Comparison of ENCODE assay signal across 24 cellular contexts in genomic region chr2:85251070-85251616, GRCh38.
"Had no signal": no experiment of that assay in that cellular context is flagged by ENCODE, and none has a peak within 500 bp of the region (broad histone marks: within the 10 kb centered on the region; RNA-seq: fewer than 3 reads in every experiment).

No MANE protein-coding gene starts in this region.

- H3K27me3 Mint-ChIP-seq: activated naive CD8-positive, alpha-beta T cell; naive B cell had no signal

- DNase-seq: activated CD4-positive, alpha-beta T cell treated with anti-CD3 and anti-CD28 coated beads, Interleukin-2, amount 10 ng/mL, durations not matched to agents 24 days and 14 days; activated CD4-positive, CD25-positive, alpha-beta regulatory T cell; activated CD8-positive, alpha-beta memory T cell treated with anti-CD3 and anti-CD28 coated beads, Interleukin-2, amount 50 U/mL, for 4 hours; activated CD8-positive, alpha-beta T cell treated with anti-CD3 and anti-CD28 coated beads, Interleukin-2, amount 10 ng/mL, durations not matched to agents 7 days and 5 days; activated gamma-delta T cell; activated T-cell treated with anti-CD3 and anti-CD28 coated beads, Interleukin-2, amount 50 U/mL, for 72 hours; amniotic stem cell; cerebellar nuclear complex; effector memory CD4-positive, alpha-beta T cell; erythroblast; mammary epithelial cell; naive B cell; occipital lobe; right cardiac atrium; stimulated activated CD4-positive, alpha-beta T cell treated with anti-CD3 and anti-CD28 coated beads, Interleukin-4, amount 100 ng/mL, for 24 hours; stimulated activated naive CD4-positive, alpha-beta T cell treated with Interleukin-2 at 50 U/mL for 16 hours; substantia nigra; SW 1271; transverse colon had no signal

- H3K36me3 ChIP-seq: gastroesophageal sphincter, transverse colon had no signal

- H3K4me3 Mint-ChIP-seq: activated CD4-positive, alpha-beta T cell treated with anti-CD3 and anti-CD28 coated beads, Interleukin-2, amount 10 ng/mL, durations not matched to agents 24 days and 14 days; activated CD8-positive, alpha-beta T cell treated with anti-CD3 and anti-CD28 coated beads, Interleukin-2, amount 10 ng/mL, durations not matched to agents 7 days and 5 days; activated naive CD8-positive, alpha-beta T cell; activated T-cell treated with anti-CD3 and anti-CD28 coated beads, Interleukin-2, amount 50 U/mL, for 72 hours; brain; dendritic cell treated with granulocyte-macrophage colony-stimulating factor and Interleukin-4, amounts not matched to agents 40 ng/mL and 50 ng/mL, for 4 days had no signal

- H3K36me3 Mint-ChIP-seq: activated naive CD8-positive, alpha-beta T cell; brain; naive B cell had no signal

- H3K27me3 ChIP-seq: gastroesophageal sphincter, transverse colon had no signal

- H3K27ac ChIP-seq: gastroesophageal sphincter, skin epidermis, transverse colon had no signal

- H3K4me3 ChIP-seq: gastroesophageal sphincter, skin epidermis, transverse colon had no signal

- H3K27ac Mint-ChIP-seq: activated CD4-positive, alpha-beta T cell treated with anti-CD3 and anti-CD28 coated beads, Interleukin-2, amount 10 ng/mL, durations not matched to agents 24 days and 14 days; activated CD8-positive, alpha-beta T cell treated with anti-CD3 and anti-CD28 coated beads, Interleukin-2, amount 10 ng/mL, durations not matched to agents 7 days and 5 days; activated naive CD8-positive, alpha-beta T cell; activated T-cell treated with anti-CD3 and anti-CD28 coated beads, Interleukin-2, amount 50 U/mL, for 72 hours; dendritic cell treated with granulocyte-macrophage colony-stimulating factor and Interleukin-4, amounts not matched to agents 40 ng/mL and 50 ng/mL, for 4 days had no signal

- H3K9me3 ChIP-seq: gastroesophageal sphincter, transverse colon had no signal

- H3K9me3 Mint-ChIP-seq: activated CD4-positive, alpha-beta T cell treated with anti-CD3 and anti-CD28 coated beads, Interleukin-2, amount 10 ng/mL, durations not matched to agents 24 days and 14 days; activated T-cell treated with anti-CD3 and anti-CD28 coated beads, Interleukin-2, amount 50 U/mL, for 72 hours; dendritic cell treated with granulocyte-macrophage colony-stimulating factor and Interleukin-4, amounts not matched to agents 40 ng/mL and 50 ng/mL, for 4 days; naive B cell had no signal

- ATAC-seq: activated CD8-positive, alpha-beta T cell treated with anti-CD3 and anti-CD28 coated beads, Interleukin-2, amount 10 ng/mL, durations not matched to agents 7 days and 5 days; activated T-cell treated with anti-CD3 and anti-CD28 coated beads, Interleukin-2, amount 50 U/mL, for 72 hours; gastroesophageal sphincter; right cardiac atrium had no signal
